Comparison of ENCODE assay signal across 8 cellular contexts in genomic region chr5:66144074-66144798, GRCh38. TPM values are rescaled to one million over a fixed set of nuclear protein-coding genes. Genes with fewer than 3 reads are reported as not detected.
DNase-seq lines count a peak whose midpoint lies in the region; ATAC-seq and TF ChIP-seq lines count a peak whose summit lies in the region.

TSS of gene SREK1 (plus strand) at chr5:66144300. CDS start at chr5:66144377, 77 bp downstream.

- peak; percentile 90 for TF ChIP-seq EP300 in neural cell (conservative IDR thresholded peaks at IDR 0.05; ENCODE audit: poor library complexity, severe bottlenecking)

- H4K20me1 ChIP-seq in MM.1S (ENCODE audit: insufficient read depth, low read length) (0 out of 2 replicates have a peak, but pooled peaks cover 4% of the 10 kb centered on the region), neural cell (ENCODE audit: insufficient read depth) (no peaks in the 10 kb centered on the region)

- H3K9ac ChIP-seq in MM.1S (ENCODE audit: low read length) (peak within 1 kb of the TSS; percentile 98), neural cell (ENCODE audit: low read length) (peak within 1 kb of the TSS; percentile 94)

- peak; percentile 92 for ATAC-seq in stimulated activated naive CD8-positive, alpha-beta T cell treated with anti-CD3 and anti-CD28 coated beads, Interleukin-15, amount 100 ng/mL, for 72 hours

- H3K9me3 ChIP-seq in MM.1S (replicated peaks; ENCODE audit: insufficient read depth, low read length) (no peaks in the 10 kb centered on the region), neural cell (ENCODE audit: low read length) (no peaks in the 10 kb centered on the region)

- H3K4me2 ChIP-seq in MM.1S (ENCODE audit: low read depth, low read length), result peak within 1 kb of the TSS; percentile 95
- peak within 1 kb of the TSS; percentile 80 for H3K4me2 ChIP-seq in neural cell (ENCODE audit: low read length)

- peak within 1 kb of the TSS; percentile 97 to 99 for H3K4me3 Mint-ChIP-seq in stimulated activated naive CD8-positive, alpha-beta T cell treated with anti-CD3 and anti-CD28 coated beads, Interleukin-15, amount 100 ng/mL, for 72 hours

- no peaks in the 10 kb centered on the region for H3K27me3 Mint-ChIP-seq in stimulated activated naive CD8-positive, alpha-beta T cell treated with anti-CD3 and anti-CD28 coated beads, Interleukin-15, amount 100 ng/mL, for 72 hours

- H3K27me3 ChIP-seq in MM.1S (replicated peaks; ENCODE audit: insufficient read depth, low read length) (no peaks in the 10 kb centered on the region), neural cell (ENCODE audit: insufficient read depth, low read depth, low read length) (no peaks in the 10 kb centered on the region)

- peaks cover 20% of the 10 kb centered on the region for H3K4me1 ChIP-seq in MM.1S (ENCODE audit: low read length)

- peaks cover 16% of the 10 kb centered on the region; the same call in 1 of the 2 replicates for H3F3A ChIP-seq in MM.1S (ENCODE audit: insufficient read depth, low read length)
- H3F3A ChIP-seq in neural cell (ENCODE audit: insufficient read depth, low read length, poor library complexity, severe bottlenecking), result peaks cover 8% of the 10 kb centered on the region

- H3K27ac ChIP-seq in MM.1S (ENCODE audit: low read length), result peak within 1 kb of the TSS; percentile 95
- peak within 1 kb of the TSS; percentile 95 for H3K27ac ChIP-seq in neural cell (ENCODE audit: low read length)

- no peak for TF ChIP-seq CTCF in MM.1S (IDR thresholded peaks at IDR 0.05; ENCODE audit: low read length)
- TF ChIP-seq CTCF in fibroblast of villous mesenchyme (IDR thresholded peaks at IDR 0.05; ENCODE audit: insufficient read depth, low read depth, low read length), result no peak
- TF ChIP-seq CTCF in neural cell (IDR thresholded peaks at IDR 0.05; ENCODE audit: poor library complexity, severe bottlenecking), result no peak

- no peak for TF ChIP-seq RAD21 in neural cell (conservative IDR thresholded peaks at IDR 0.05)

- no peaks in the 10 kb centered on the region; the same call in 1 of the 2 replicates for H3K36me3 ChIP-seq in MM.1S (replicated peaks; ENCODE audit: insufficient read depth, low read length)
- H3K36me3 ChIP-seq in neural cell (ENCODE audit: insufficient read depth, low read length), result no peaks in the 10 kb centered on the region

- H3K4me3 ChIP-seq in MM.1S (ENCODE audit: low read length) (peak within 1 kb of the TSS; percentile 85), fibroblast of villous mesenchyme (ENCODE audit: low read depth, low read length) (peak within 1 kb of the TSS; percentile 79), neural cell (ENCODE audit: low read length) (peak within 1 kb of the TSS; percentile 73)

- H3K4me1 Mint-ChIP-seq in stimulated activated naive CD8-positive, alpha-beta T cell treated with anti-CD3 and anti-CD28 coated beads, Interleukin-15, amount 100 ng/mL, for 72 hours, result peaks cover 39% of the 10 kb centered on the region

- H3K9me3 Mint-ChIP-seq in stimulated activated naive CD8-positive, alpha-beta T cell treated with anti-CD3 and anti-CD28 coated beads, Interleukin-15, amount 100 ng/mL, for 72 hours, result no peaks in the 10 kb centered on the region

- DNase-seq in G401 (ENCODE audit: low spot score) (peak; percentile 91), HCEC 1CT (peak; percentile 95), MM.1S (peak; percentile 90), SIG-M5 treated with dmso at 0.1 percent for 504 hours (lab: John Stamatoyannopoulos, UW; ENCODE audit: unreplicated experiment) (peak; percentile 90), activated gamma-delta T cell treated with Interleukin-2 at 50 U/mL for 16 hours (peak; percentile 83), fibroblast of villous mesenchyme (ENCODE audit: low read depth) (peak; percentile 94)
- DNase-seq in stimulated activated naive CD8-positive, alpha-beta T cell treated with anti-CD3 and anti-CD28 coated beads, Interleukin-15, amount 100 ng/mL, for 72 hours, result peak; percentile 87 to 91

- H3K9me2 ChIP-seq in MM.1S (replicated peaks; ENCODE audit: insufficient read depth, low read length) (no peaks in the 10 kb centered on the region), neural cell (ENCODE audit: insufficient read depth, low read length) (no peaks in the 10 kb centered on the region)

- peak within 1 kb of the TSS; percentile 100 for H3K27ac Mint-ChIP-seq in stimulated activated naive CD8-positive, alpha-beta T cell treated with anti-CD3 and anti-CD28 coated beads, Interleukin-15, amount 100 ng/mL, for 72 hours

- H3K79me2 ChIP-seq in MM.1S (ENCODE audit: low read length) (peaks cover 49% of the 10 kb centered on the region), neural cell (replicated peaks; ENCODE audit: insufficient read depth, low read length) (peaks cover 45% of the 10 kb centered on the region)

- H2AFZ ChIP-seq in MM.1S (ENCODE audit: low read length), result peak within 1 kb of the TSS; percentile 99
- H2AFZ ChIP-seq in neural cell (ENCODE audit: low read depth, low read length), result peak within 1 kb of the TSS; percentile 97

- in situ Hi-C loops in G401 (cut with HindIII; ENCODE audit: low sequenced_read_pairs), result no loop called here

TF ChIP-seq in neural cell, 6 proteins besides CTCF, POLR2A, EP300 and RAD21:
- TF ChIP-seq SMC3 (conservative IDR thresholded peaks at IDR 0.05; ENCODE audit: poor library complexity) (peak; percentile 54), EZH2 (IDR thresholded peaks at IDR 0.05; ENCODE audit: borderline replicate concordance, insufficient read depth, low read length, poor library complexity, severe bottlenecking) (no peak), TAF1 (IDR thresholded peaks at IDR 0.05; ENCODE audit: low read depth) (peak; percentile 94), REST (IDR thresholded peaks at IDR 0.05; ENCODE audit: borderline replicate concordance) (peak; percentile 94), POLR2AphosphoS5 (IDR thresholded peaks at IDR 0.05) (peak; percentile 99), MXI1 (conservative IDR thresholded peaks at IDR 0.05; ENCODE audit: poor library complexity, severe bottlenecking) (no peak)

RNA-seq across cellular contexts. Expression of gene SREK1, which starts in this region (rescaled TPM):
- total RNA-seq in G401 (2014; rRNA removed; shearing (Covaris generic)), result 12.1 and 42.6 TPM in 2 replicates
- total RNA-seq in fibroblast of villous mesenchyme, result 78.6 and 99.7 TPM in 2 replicates
- polyA plus RNA-seq in neural cell, result 63.0 and 73.6 TPM in 2 replicates
- 200 and 218 TPM in 2 replicates for polyA minus RNA-seq in neural cell

Comparison
In these comparisons a context has a peak if more than half of its experiments do, and no peak if none do; other contexts are left out.
1. Peak in every context shown above with its lines: DNase-seq, ATAC-seq, H3K4me3 ChIP-seq and H3K27ac ChIP-seq.